9 cellular contexts compared by ENCODE assay signal in genomic region chr5:160468576-160468975, GRCh38. TPM values are rescaled to one million over a fixed set of nuclear protein-coding genes. Genes with fewer than 3 reads are reported as not detected.
DNase-seq lines count a peak whose midpoint lies in the region; ATAC-seq and TF ChIP-seq lines count a peak whose summit lies in the region.
"Had no signal": no experiment of that assay in that cellular context is flagged by ENCODE, and none has a peak within 500 bp of the region (broad histone marks: within the 10 kb centered on the region; RNA-seq: fewer than 3 reads in every experiment).

No MANE protein-coding gene starts in this region.

- peak overlapping the region; percentile 89 for H3K27ac ChIP-seq in OCI-LY3 (ENCODE audit: low read length)
- peak overlapping the region; percentile 73 for H3K27ac ChIP-seq in colonic mucosa
- peak overlapping the region; percentile 86 for H3K27ac ChIP-seq in smooth muscle cell (ENCODE audit: low read depth)
- H3K27ac ChIP-seq in ovary = no peak overlapping the region

- TF ChIP-seq POLR2A in ovary (IDR thresholded peaks at IDR 0.05) = no peak

- H3K4me3 Mint-ChIP-seq in activated T-cell treated with anti-CD3 and anti-CD28 coated beads, Interleukin-2, amount 50 U/mL, for 4 hours = peak overlapping the region; percentile 99
- no peak overlapping the region for H3K4me3 Mint-ChIP-seq in progenitor cell of endocrine pancreas (ENCODE audit: low read depth)

- H3K9me3 ChIP-seq in OCI-LY3 (ENCODE audit: insufficient read depth, low read length) (no peaks in the 10 kb centered on the region), colonic mucosa (no peaks in the 10 kb centered on the region), smooth muscle cell (replicated peaks; ENCODE audit: low read depth) (no peaks in the 10 kb centered on the region), ovary (no peaks in the 10 kb centered on the region)

- H3K36me3 Mint-ChIP-seq in activated T-cell treated with anti-CD3 and anti-CD28 coated beads, Interleukin-2, amount 50 U/mL, for 4 hours (ENCODE audit: insufficient read depth) = peaks cover 2% of the 10 kb centered on the region
- no peaks in the 10 kb centered on the region for H3K36me3 Mint-ChIP-seq in progenitor cell of endocrine pancreas (ENCODE audit: insufficient read depth)

- intact Hi-C loops in colonic mucosa (cut with DNase I) = no loop called here
- intact Hi-C loops in ovary (cut with DNase I) = no loop called here

- H3K4me2 ChIP-seq in OCI-LY3 (ENCODE audit: low read length) (peak overlapping the region; percentile 82), smooth muscle cell (peak overlapping the region; percentile 85)

- H3K9me3 Mint-ChIP-seq in activated T-cell treated with anti-CD3 and anti-CD28 coated beads, Interleukin-2, amount 50 U/mL, for 4 hours = no peaks in the 10 kb centered on the region
- H3K9me3 Mint-ChIP-seq in progenitor cell of endocrine pancreas (ENCODE audit: low read depth) = no peaks in the 10 kb centered on the region

- no peak for ATAC-seq in activated T-cell treated with anti-CD3 and anti-CD28 coated beads, Interleukin-2, amount 50 U/mL, for 4 hours

- no peaks in the 10 kb centered on the region for H3K27me3 Mint-ChIP-seq in activated T-cell treated with anti-CD3 and anti-CD28 coated beads, Interleukin-2, amount 50 U/mL, for 4 hours (ENCODE audit: low read depth)
- H3K27me3 Mint-ChIP-seq in progenitor cell of endocrine pancreas = no peaks in the 10 kb centered on the region

- H3K4me1 ChIP-seq in OCI-LY3 (ENCODE audit: low read length) = peaks cover 69% of the 10 kb centered on the region
- peaks cover 11% of the 10 kb centered on the region for H3K4me1 ChIP-seq in colonic mucosa
- H3K4me1 ChIP-seq in smooth muscle cell (ENCODE audit: low read depth) = peaks cover 14% of the 10 kb centered on the region
- peaks cover 6% of the 10 kb centered on the region for H3K4me1 ChIP-seq in ovary (ENCODE audit: insufficient read depth)

- no peak overlapping the region for H3K27ac Mint-ChIP-seq in progenitor cell of endocrine pancreas

- H3F3A ChIP-seq in smooth muscle cell (ENCODE audit: low read depth) = peaks cover 9% of the 10 kb centered on the region

- TF ChIP-seq CTCF in OCI-LY3 (IDR thresholded peaks at IDR 0.05; ENCODE audit: low read depth, low read length) (no peak), colonic mucosa (IDR thresholded peaks at IDR 0.05) (no peak), smooth muscle cell (IDR thresholded peaks at IDR 0.05; ENCODE audit: borderline replicate concordance, insufficient read depth, poor library complexity, severe bottlenecking) (no peak), progenitor cell of endocrine pancreas (IDR thresholded peaks at IDR 0.05; ENCODE audit: unreplicated experiment) (no peak), ovary (IDR thresholded peaks at IDR 0.05) (no peak)

- peaks cover 77% of the 10 kb centered on the region for H3K4me1 Mint-ChIP-seq in activated T-cell treated with anti-CD3 and anti-CD28 coated beads, Interleukin-2, amount 50 U/mL, for 4 hours (ENCODE audit: low read depth)
- peaks cover 28% of the 10 kb centered on the region for H3K4me1 Mint-ChIP-seq in progenitor cell of endocrine pancreas (ENCODE audit: low read depth)

- DNase-seq in activated T-cell treated with anti-CD3 and anti-CD28 coated beads, Interleukin-2, amount 50 U/mL, for 4 hours = no peak
- no peak for DNase-seq in activated T-cell treated with anti-CD3 and anti-CD28 coated beads, Interleukin-2, amount 50 U/mL, for 48 hours
- no peak for DNase-seq in colonic mucosa
- no peak for DNase-seq in smooth muscle cell (lab: John Stamatoyannopoulos, UW; ENCODE audit: unreplicated experiment)
- no peak for DNase-seq in progenitor cell of endocrine pancreas (ENCODE audit: low spot score, unreplicated experiment)
- no peak for DNase-seq in ovary
- no peak for DNase-seq in SIG-M5 (lab: John Stamatoyannopoulos, UW)
- DNase-seq: NCI-H526 treated with DMSO at 0.1 percent for 48 hours had no signal

- H3K4me3 ChIP-seq in OCI-LY3 (ENCODE audit: low read length) = peak overlapping the region; percentile 94
- H3K4me3 ChIP-seq in colonic mucosa = peak overlapping the region; percentile 30
- peak overlapping the region; percentile 42 for H3K4me3 ChIP-seq in smooth muscle cell
- H3K4me3 ChIP-seq in ovary = no peak overlapping the region

- H3K9ac ChIP-seq in OCI-LY3 (ENCODE audit: low read length) = peak overlapping the region; percentile 78
- H3K9ac ChIP-seq in colonic mucosa (ENCODE audit: low read depth in 2 of 2, low read length in 2 of 2) = peak overlapping the region in 1 of 2 donors; percentile 49
- H3K9ac ChIP-seq in smooth muscle cell (ENCODE audit: low read depth) = peak overlapping the region; percentile 42

- peaks cover 35% of the 10 kb centered on the region for H4K20me1 ChIP-seq in OCI-LY3 (ENCODE audit: insufficient read depth, low read length)
- peaks cover 8% of the 10 kb centered on the region for H4K20me1 ChIP-seq in smooth muscle cell (ENCODE audit: low read depth)

- no peaks in the 10 kb centered on the region for H3K27me3 ChIP-seq in OCI-LY3 (ENCODE audit: low read depth, low read length)
- no peaks in the 10 kb centered on the region for H3K27me3 ChIP-seq in colonic mucosa
- H3K27me3 ChIP-seq in smooth muscle cell (ENCODE audit: low read depth) = no peaks in the 10 kb centered on the region
- no peaks in the 10 kb centered on the region for H3K27me3 ChIP-seq in ovary

- peaks cover 24% of the 10 kb centered on the region for H3K36me3 ChIP-seq in OCI-LY3 (replicated peaks; ENCODE audit: low read depth, low read length)
- H3K36me3 ChIP-seq in colonic mucosa = no peaks in the 10 kb centered on the region
- H3K36me3 ChIP-seq in smooth muscle cell (ENCODE audit: low read depth) = no peaks in the 10 kb centered on the region
- no peaks in the 10 kb centered on the region for H3K36me3 ChIP-seq in ovary

- TF ChIP-seq EP300 in ovary (IDR thresholded peaks at IDR 0.05) = no peak

- H3K79me2 ChIP-seq in OCI-LY3 (ENCODE audit: low read length) (peaks cover 58% of the 10 kb centered on the region), smooth muscle cell (ENCODE audit: low read depth) (peaks cover 50% of the 10 kb centered on the region)

- no peak overlapping the region for H2AFZ ChIP-seq in OCI-LY3 (ENCODE audit: low read depth, low read length)
- H2AFZ ChIP-seq in smooth muscle cell (ENCODE audit: low read depth) = no peak overlapping the region

RNA-seq across cellular contexts. Expression of gene PTTG1, which starts 46.9 kb away (rescaled TPM):
- total RNA-seq in activated T-cell treated with anti-CD3 and anti-CD28 coated beads, Interleukin-2, amount 50 U/mL, for 4 hours = 10 to 100 TPM; 22.5 to 27.1 (median 25.8) TPM
- 100 to 1,000 TPM in 1 of 2 donors, 10 to 100 TPM in 1; 37.0 to 104 TPM for total RNA-seq in colonic mucosa
- total RNA-seq in smooth muscle cell = 61.5 and 98.7 TPM in 2 replicates
- polyA plus RNA-seq in smooth muscle cell = 81.9 and 92.3 TPM in 2 replicates
- total RNA-seq in progenitor cell of endocrine pancreas = 48.2 and 50.0 TPM in 2 replicates
- 10 to 100 TPM in 1 of 7 donors, 1 to 10 TPM in 3, under 1 TPM in 2, not detected in 1; 0.77 to 12.9 (median 2.7) TPM for total RNA-seq in ovary
- polyA plus RNA-seq in ovary = 10 to 100 TPM in 1 of 2 donors, 1 to 10 TPM in 1; 4.0 to 10.2 TPM

RNA-seq across cellular contexts. Expression of gene SLU7, which starts 49.7 kb away (rescaled TPM):
- 10 to 100 TPM; 33.2 to 48.3 (median 44.9) TPM for total RNA-seq in activated T-cell treated with anti-CD3 and anti-CD28 coated beads, Interleukin-2, amount 50 U/mL, for 4 hours
- 10 to 100 TPM; 31.5 to 48.8 TPM for total RNA-seq in colonic mucosa
- 48.1 and 67.0 TPM in 2 replicates for total RNA-seq in smooth muscle cell
- 46.3 and 50.3 TPM in 2 replicates for polyA plus RNA-seq in smooth muscle cell
- 38.2 and 43.1 TPM in 2 replicates for total RNA-seq in progenitor cell of endocrine pancreas
- 10 to 100 TPM; 25.8 to 53.7 (median 32.8) TPM for total RNA-seq in ovary
- 10 to 100 TPM; 26.9 to 30.9 TPM for polyA plus RNA-seq in ovary

Comparison
In these comparisons a context has a peak if more than half of its experiments do, and no peak if none do; other contexts are left out.
1. H3K27ac ChIP-seq: peak in OCI-LY3 (single experiment), colonic mucosa (single experiment) and smooth muscle cell (single experiment); none in ovary (0 of 2).